In genomic region chr17:58517928-58518609, GRCh38 we compare ENCODE assay signal across 1 cellular context.
TF ChIP-seq lines count a peak whose summit lies in the region.

No MANE protein-coding gene starts in this region.

TF ChIP-seq in K562, 482 proteins besides CTCF, POLR2A, EP300 and RAD21 (continued from another document and continues in another):
- TF ChIP-seq PRDM10 (IDR thresholded peaks at IDR 0.05; ENCODE audit: partially characterized antibody), result peak; percentile 95
- 0 out of 2 replicates have a peak, but pooled peaks have one; percentile 22 for TF ChIP-seq GTF2A2 (tag; IDR thresholded peaks at IDR 0.05)
- TF ChIP-seq LCOR (CRISPR knock-in tag; IDR thresholded peaks at IDR 0.05), result peak; percentile 71
- no peak for TF ChIP-seq NR2F6 (CRISPR knock-in tag; IDR thresholded peaks at IDR 0.05)
- peak; percentile 99 for TF ChIP-seq GABPB1 (CRISPR knock-in tag; IDR thresholded peaks at IDR 0.05)
- TF ChIP-seq SIX5 (IDR thresholded peaks at IDR 0.05; ENCODE audit: borderline replicate concordance in 1 of 2, insufficient read depth in 1 of 2, low read depth in 1 of 2, low read length in 2 of 2), result 0 out of 4 replicates have a peak, but pooled peaks of 1 of the 2 experiments have one; percentile 17
- peak; percentile 73 for TF ChIP-seq TBP (optimal IDR thresholded peaks at IDR 0.05; ENCODE audit: low read depth, low read length)
- no peak for TF ChIP-seq COPS2 (conservative IDR thresholded peaks at IDR 0.05)
- TF ChIP-seq, protein P1, sequence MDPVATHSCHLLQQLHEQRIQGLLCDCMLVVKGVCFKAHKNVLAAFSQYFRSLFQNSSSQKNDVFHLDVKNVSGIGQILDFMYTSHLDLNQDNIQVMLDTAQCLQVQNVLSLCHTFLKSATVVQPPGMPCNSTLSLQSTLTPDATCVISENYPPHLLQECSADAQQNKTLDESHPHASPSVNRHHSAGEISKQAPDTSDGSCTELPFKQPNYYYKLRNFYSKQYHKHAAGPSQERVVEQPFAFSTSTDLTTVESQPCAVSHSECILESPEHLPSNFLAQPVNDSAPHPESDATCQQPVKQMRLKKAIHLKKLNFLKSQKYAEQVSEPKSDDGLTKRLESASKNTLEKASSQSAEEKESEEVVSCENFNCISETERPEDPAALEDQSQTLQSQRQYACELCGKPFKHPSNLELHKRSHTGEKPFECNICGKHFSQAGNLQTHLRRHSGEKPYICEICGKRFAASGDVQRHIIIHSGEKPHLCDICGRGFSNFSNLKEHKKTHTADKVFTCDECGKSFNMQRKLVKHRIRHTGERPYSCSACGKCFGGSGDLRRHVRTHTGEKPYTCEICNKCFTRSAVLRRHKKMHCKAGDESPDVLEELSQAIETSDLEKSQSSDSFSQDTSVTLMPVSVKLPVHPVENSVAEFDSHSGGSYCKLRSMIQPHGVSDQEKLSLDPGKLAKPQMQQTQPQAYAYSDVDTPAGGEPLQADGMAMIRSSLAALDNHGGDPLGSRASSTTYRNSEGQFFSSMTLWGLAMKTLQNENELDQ (CRISPR knock-in tag; IDR thresholded peaks at IDR 0.05; ENCODE audit: borderline replicate concordance), result no peak
- no peak for TF ChIP-seq ZNF23 (CRISPR knock-in tag; IDR thresholded peaks at IDR 0.05)
- peak; percentile 58; the same call in 1 of the 2 replicates for TF ChIP-seq NFRKB (IDR thresholded peaks at IDR 0.05; ENCODE audit: low read depth)
- TF ChIP-seq E2F3 (CRISPR knock-in tag; IDR thresholded peaks at IDR 0.05), result peak; percentile 75; the same call in 1 of the 2 replicates
- TF ChIP-seq U2AF1 (optimal IDR thresholded peaks at IDR 0.05; ENCODE audit: low read depth, low read length), result no peak
- TF ChIP-seq, protein P2, sequence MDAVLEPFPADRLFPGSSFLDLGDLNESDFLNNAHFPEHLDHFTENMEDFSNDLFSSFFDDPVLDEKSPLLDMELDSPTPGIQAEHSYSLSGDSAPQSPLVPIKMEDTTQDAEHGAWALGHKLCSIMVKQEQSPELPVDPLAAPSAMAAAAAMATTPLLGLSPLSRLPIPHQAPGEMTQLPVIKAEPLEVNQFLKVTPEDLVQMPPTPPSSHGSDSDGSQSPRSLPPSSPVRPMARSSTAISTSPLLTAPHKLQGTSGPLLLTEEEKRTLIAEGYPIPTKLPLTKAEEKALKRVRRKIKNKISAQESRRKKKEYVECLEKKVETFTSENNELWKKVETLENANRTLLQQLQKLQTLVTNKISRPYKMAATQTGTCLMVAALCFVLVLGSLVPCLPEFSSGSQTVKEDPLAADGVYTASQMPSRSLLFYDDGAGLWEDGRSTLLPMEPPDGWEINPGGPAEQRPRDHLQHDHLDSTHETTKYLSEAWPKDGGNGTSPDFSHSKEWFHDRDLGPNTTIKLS (IDR thresholded peaks at IDR 0.05; ENCODE audit: borderline replicate concordance, low read depth), result 0 out of 2 replicates have a peak, but pooled peaks have one; percentile 39
- TF ChIP-seq SP2 (IDR thresholded peaks at IDR 0.05; ENCODE audit: extremely low read depth, low read depth, low read length, poor library complexity, severe bottlenecking), result peak; percentile 78
- TF ChIP-seq HLTF (IDR thresholded peaks at IDR 0.05), result 0 out of 2 replicates have a peak, but pooled peaks have one; percentile 51
- TF ChIP-seq NR0B1 (IDR thresholded peaks at IDR 0.05; ENCODE audit: partially characterized antibody), result no peak
- TF ChIP-seq KDM4B (IDR thresholded peaks at IDR 0.05; ENCODE audit: borderline replicate concordance in 2 of 2, low read depth in 1 of 2), result peak in 1 of 2 experiments; percentile 33; a peak in 1 of 4 replicates
- peak; percentile 58; the same call in 1 of the 2 replicates for TF ChIP-seq NBN (IDR thresholded peaks at IDR 0.05; ENCODE audit: low read depth)
- TF ChIP-seq PML (IDR thresholded peaks at IDR 0.05; ENCODE audit: low read length), result peak; percentile 62; the same call in 1 of the 2 replicates
- TF ChIP-seq RNF219 (CRISPR knock-in tag; IDR thresholded peaks at IDR 0.05), result no peak
- TF ChIP-seq, protein P3, sequence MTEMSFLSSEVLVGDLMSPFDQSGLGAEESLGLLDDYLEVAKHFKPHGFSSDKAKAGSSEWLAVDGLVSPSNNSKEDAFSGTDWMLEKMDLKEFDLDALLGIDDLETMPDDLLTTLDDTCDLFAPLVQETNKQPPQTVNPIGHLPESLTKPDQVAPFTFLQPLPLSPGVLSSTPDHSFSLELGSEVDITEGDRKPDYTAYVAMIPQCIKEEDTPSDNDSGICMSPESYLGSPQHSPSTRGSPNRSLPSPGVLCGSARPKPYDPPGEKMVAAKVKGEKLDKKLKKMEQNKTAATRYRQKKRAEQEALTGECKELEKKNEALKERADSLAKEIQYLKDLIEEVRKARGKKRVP (CRISPR knock-in tag; IDR thresholded peaks at IDR 0.05), result 0 out of 2 replicates have a peak, but pooled peaks have one; percentile 15
- no peak; the same call in 1 of the 2 replicates for TF ChIP-seq FOSL1 (tag; conservative IDR thresholded peaks at IDR 0.05)
- peak; percentile 73 for TF ChIP-seq SUPT5H (IDR thresholded peaks at IDR 0.05)
- TF ChIP-seq PHF21A (IDR thresholded peaks at IDR 0.05; ENCODE audit: borderline replicate concordance, low read depth), result no peak
- peak in 1 of 2 experiments; percentile 87; a peak in 2 of 4 replicates for TF ChIP-seq ARNT (IDR thresholded peaks at IDR 0.05)
- TF ChIP-seq, protein P4, sequence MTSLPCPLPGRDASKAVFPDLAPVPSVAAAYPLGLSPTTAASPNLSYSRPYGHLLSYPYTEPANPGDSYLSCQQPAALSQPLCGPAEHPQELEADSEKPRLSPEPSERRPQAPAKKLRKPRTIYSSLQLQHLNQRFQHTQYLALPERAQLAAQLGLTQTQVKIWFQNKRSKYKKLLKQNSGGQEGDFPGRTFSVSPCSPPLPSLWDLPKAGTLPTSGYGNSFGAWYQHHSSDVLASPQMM (CRISPR knock-in tag; IDR thresholded peaks at IDR 0.05), result no peak
- no peak for TF ChIP-seq ZBTB34 (CRISPR knock-in tag; IDR thresholded peaks at IDR 0.05)
- TF ChIP-seq BACH1 (tag; IDR thresholded peaks at IDR 0.05), result no peak
- peak; percentile 77 for TF ChIP-seq TAF1 (IDR thresholded peaks at IDR 0.05; ENCODE audit: control insufficient read depth, extremely low read depth, insufficient read depth, low read length, severe bottlenecking)
- peak; percentile 65 for TF ChIP-seq RBFOX2 (IDR thresholded peaks at IDR 0.05; ENCODE audit: low read depth, low read length)
- TF ChIP-seq TRIM24 (IDR thresholded peaks at IDR 0.05), result peak in 1 of 2 experiments; percentile 91; a peak in 2 of 4 replicates
- TF ChIP-seq, protein P5, sequence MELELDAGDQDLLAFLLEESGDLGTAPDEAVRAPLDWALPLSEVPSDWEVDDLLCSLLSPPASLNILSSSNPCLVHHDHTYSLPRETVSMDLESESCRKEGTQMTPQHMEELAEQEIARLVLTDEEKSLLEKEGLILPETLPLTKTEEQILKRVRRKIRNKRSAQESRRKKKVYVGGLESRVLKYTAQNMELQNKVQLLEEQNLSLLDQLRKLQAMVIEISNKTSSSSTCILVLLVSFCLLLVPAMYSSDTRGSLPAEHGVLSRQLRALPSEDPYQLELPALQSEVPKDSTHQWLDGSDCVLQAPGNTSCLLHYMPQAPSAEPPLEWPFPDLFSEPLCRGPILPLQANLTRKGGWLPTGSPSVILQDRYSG (tag; conservative IDR thresholded peaks at IDR 0.05; ENCODE audit: low read depth), result no peak
- TF ChIP-seq, protein P6, sequence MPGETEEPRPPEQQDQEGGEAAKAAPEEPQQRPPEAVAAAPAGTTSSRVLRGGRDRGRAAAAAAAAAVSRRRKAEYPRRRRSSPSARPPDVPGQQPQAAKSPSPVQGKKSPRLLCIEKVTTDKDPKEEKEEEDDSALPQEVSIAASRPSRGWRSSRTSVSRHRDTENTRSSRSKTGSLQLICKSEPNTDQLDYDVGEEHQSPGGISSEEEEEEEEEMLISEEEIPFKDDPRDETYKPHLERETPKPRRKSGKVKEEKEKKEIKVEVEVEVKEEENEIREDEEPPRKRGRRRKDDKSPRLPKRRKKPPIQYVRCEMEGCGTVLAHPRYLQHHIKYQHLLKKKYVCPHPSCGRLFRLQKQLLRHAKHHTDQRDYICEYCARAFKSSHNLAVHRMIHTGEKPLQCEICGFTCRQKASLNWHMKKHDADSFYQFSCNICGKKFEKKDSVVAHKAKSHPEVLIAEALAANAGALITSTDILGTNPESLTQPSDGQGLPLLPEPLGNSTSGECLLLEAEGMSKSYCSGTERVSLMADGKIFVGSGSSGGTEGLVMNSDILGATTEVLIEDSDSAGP (CRISPR knock-in tag; IDR thresholded peaks at IDR 0.05), result no peak
- TF ChIP-seq OTX1 (CRISPR knock-in tag; IDR thresholded peaks at IDR 0.05), result no peak
- peak; percentile 89 to 99 (median 98) for TF ChIP-seq ZBTB11 (CRISPR knock-in tag; IDR thresholded peaks at IDR 0.05)
- no peak for TF ChIP-seq ZNF707 (CRISPR knock-in tag; conservative IDR thresholded peaks at IDR 0.05)
